Comparison of ENCODE assay signal across 8 cellular contexts in the genomic region with DNA sequence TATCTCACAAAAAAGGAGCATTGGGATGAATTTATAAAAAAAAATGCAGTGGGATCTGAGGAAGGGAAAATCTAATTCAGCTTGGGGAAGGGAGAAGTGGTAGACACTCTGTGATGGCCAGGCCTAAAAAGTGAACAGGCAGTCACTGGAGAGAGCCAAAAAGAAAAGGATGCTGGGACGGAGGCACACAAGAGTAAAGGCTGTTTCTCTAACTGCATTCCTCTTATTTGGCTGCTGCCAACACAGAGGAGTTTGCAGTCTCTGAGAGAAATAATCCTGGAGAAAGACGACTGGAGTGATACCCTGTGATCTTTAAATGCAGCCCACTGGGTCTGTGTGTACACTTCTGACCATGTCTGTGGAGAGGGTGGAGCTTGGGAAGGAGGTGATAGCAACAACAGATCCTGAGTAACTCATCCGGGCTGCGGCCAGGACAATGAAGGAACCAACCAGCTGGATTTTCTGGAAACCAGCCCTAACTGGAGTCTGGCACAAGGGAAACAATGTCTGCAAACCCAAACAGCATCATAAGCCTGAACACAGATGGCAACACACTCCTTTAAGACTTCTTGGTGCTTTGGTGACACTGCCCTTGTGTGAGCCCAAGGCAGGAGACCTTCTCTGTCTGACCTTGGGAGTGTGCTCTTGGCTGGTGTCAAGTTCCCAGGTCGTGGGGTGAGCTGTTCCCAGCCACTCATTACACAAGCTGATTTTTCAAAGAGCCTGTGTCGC. TPM values are rescaled to one million over a fixed set of nuclear protein-coding genes. Genes with fewer than 3 reads are reported as not detected.
DNase-seq lines count a peak whose midpoint lies in the region; TF ChIP-seq lines count a peak whose summit lies in the region.

No MANE protein-coding gene starts in this region.

- no peaks in the 10 kb centered on the region for H3K27me3 Mint-ChIP-seq in activated naive CD4-positive, alpha-beta T cell treated with anti-CD3 and anti-CD28 coated beads, Interleukin-2, amount 50 U/mL, for 24 hours
- no peaks in the 10 kb centered on the region for H3K27me3 Mint-ChIP-seq in activated naive CD4-positive, alpha-beta T cell treated with anti-CD3 and anti-CD28 coated beads for 36 hours (ENCODE audit: low read depth)

- intact Hi-C loops in activated naive CD4-positive, alpha-beta T cell treated with anti-CD3 and anti-CD28 coated beads for 36 hours (cut with micrococcal nuclease), result no loop called here
- intact Hi-C loops in uterus (cut with DNase I; ENCODE audit: low total_unique reads), result no loop called here

- no peak overlapping the region for H3K4me3 Mint-ChIP-seq in activated naive CD4-positive, alpha-beta T cell treated with anti-CD3 and anti-CD28 coated beads, Interleukin-2, amount 50 U/mL, for 24 hours
- H3K4me3 Mint-ChIP-seq in activated naive CD4-positive, alpha-beta T cell treated with anti-CD3 and anti-CD28 coated beads for 36 hours, result no peak overlapping the region

- TF ChIP-seq POLR2A in uterus (IDR thresholded peaks at IDR 0.05), result no peak

- CTCF ChIA-PET in activated naive CD4-positive, alpha-beta T cell treated with anti-CD3 and anti-CD28 coated beads for 36 hours (lab: Charles Lee), result interaction anchor here (0.6 kb wide), 3 partner anchors 23 to 309 kb away, joined by 3 read pairs; no protein-coding TSS in a partner anchor

- H3K27ac Mint-ChIP-seq in activated naive CD4-positive, alpha-beta T cell treated with anti-CD3 and anti-CD28 coated beads, Interleukin-2, amount 50 U/mL, for 24 hours, result peak overlapping the region; percentile 42
- H3K27ac Mint-ChIP-seq in activated naive CD4-positive, alpha-beta T cell treated with anti-CD3 and anti-CD28 coated beads for 36 hours, result no peak overlapping the region

- H3K36me3 Mint-ChIP-seq in activated naive CD4-positive, alpha-beta T cell treated with anti-CD3 and anti-CD28 coated beads, Interleukin-2, amount 50 U/mL, for 24 hours, result peaks cover 8% of the 10 kb centered on the region
- peaks cover 31% of the 10 kb centered on the region for H3K36me3 Mint-ChIP-seq in activated naive CD4-positive, alpha-beta T cell treated with anti-CD3 and anti-CD28 coated beads for 36 hours (ENCODE audit: low read depth)

- H3K4me3 ChIP-seq in duodenal mucosa (ENCODE audit: low read depth in 1 of 2, low read length in 2 of 2), result no peak overlapping the region
- H3K4me3 ChIP-seq in mucosa of rectum (ENCODE audit: low read length in 2 of 2), result no peak overlapping the region
- H3K4me3 ChIP-seq in uterus, result no peak overlapping the region

- peaks cover 9 to 18% of the 10 kb centered on the region in 2 donors for H3K36me3 ChIP-seq in duodenal mucosa (ENCODE audit: control insufficient read depth in 1 of 2, insufficient read depth in 2 of 2, low read length in 2 of 2)
- H3K36me3 ChIP-seq in mucosa of rectum (ENCODE audit: control insufficient read depth in 2 of 2, insufficient read depth in 2 of 2, low read length in 2 of 2), result peaks cover 18 to 24% of the 10 kb centered on the region in 2 donors
- no peaks in the 10 kb centered on the region for H3K36me3 ChIP-seq in uterus

- H3K9me3 ChIP-seq in duodenal mucosa (ENCODE audit: control insufficient read depth in 1 of 2, low read length in 2 of 2) (no peaks in the 10 kb centered on the region), mucosa of rectum (ENCODE audit: control insufficient read depth in 2 of 2, low read length in 2 of 2) (no peaks in the 10 kb centered on the region), uterus (no peaks in the 10 kb centered on the region)

- H3K27ac ChIP-seq in duodenal mucosa (ENCODE audit: low read depth, low read length), result peak overlapping the region; percentile 26
- peak overlapping the region; percentile 66 to 83 for H3K27ac ChIP-seq in mucosa of rectum (ENCODE audit: low read depth in 2 of 2, low read length in 2 of 2)
- peak overlapping the region; percentile 72 to 96 for H3K27ac ChIP-seq in uterus

- no peaks in the 10 kb centered on the region for H3K9me3 Mint-ChIP-seq in activated naive CD4-positive, alpha-beta T cell treated with anti-CD3 and anti-CD28 coated beads, Interleukin-2, amount 50 U/mL, for 24 hours
- no peaks in the 10 kb centered on the region for H3K9me3 Mint-ChIP-seq in activated naive CD4-positive, alpha-beta T cell treated with anti-CD3 and anti-CD28 coated beads for 36 hours

- H3K9ac ChIP-seq in duodenal mucosa (ENCODE audit: low read depth in 1 of 2, low read length in 2 of 2), result no peak overlapping the region
- H3K9ac ChIP-seq in mucosa of rectum (ENCODE audit: low read depth in 1 of 2, low read length in 2 of 2), result no peak overlapping the region

- peaks cover 47% of the 10 kb centered on the region for H3K4me1 Mint-ChIP-seq in activated naive CD4-positive, alpha-beta T cell treated with anti-CD3 and anti-CD28 coated beads, Interleukin-2, amount 50 U/mL, for 24 hours
- peaks cover 40% of the 10 kb centered on the region for H3K4me1 Mint-ChIP-seq in activated naive CD4-positive, alpha-beta T cell treated with anti-CD3 and anti-CD28 coated beads for 36 hours (ENCODE audit: low read depth)

- no peaks in the 10 kb centered on the region for H3K27me3 ChIP-seq in duodenal mucosa (ENCODE audit: control insufficient read depth in 1 of 2, insufficient read depth in 2 of 2, low read length in 2 of 2)
- H3K27me3 ChIP-seq in mucosa of rectum (ENCODE audit: control insufficient read depth in 2 of 2, insufficient read depth in 2 of 2, low read length in 2 of 2), result no peaks in the 10 kb centered on the region
- no peaks in the 10 kb centered on the region for H3K27me3 ChIP-seq in uterus

- peaks cover 59 to 63% of the 10 kb centered on the region in 2 donors for H3K4me1 ChIP-seq in duodenal mucosa (ENCODE audit: control insufficient read depth in 1 of 2, insufficient read depth in 2 of 2, low read length in 2 of 2)
- H3K4me1 ChIP-seq in mucosa of rectum (ENCODE audit: control insufficient read depth in 2 of 2, insufficient read depth in 2 of 2, low read length in 2 of 2), result peaks cover 29 to 32% of the 10 kb centered on the region in 2 donors
- peaks cover 43 to 48% of the 10 kb centered on the region in 2 donors for H3K4me1 ChIP-seq in uterus

- TF ChIP-seq CTCF in uterus (IDR thresholded peaks at IDR 0.05), result no peak

- DNase-seq in activated naive CD4-positive, alpha-beta T cell treated with anti-CD3 and anti-CD28 coated beads for 36 hours, result no peak
- DNase-seq in uterus (peak; percentile 64 to 68), COR-L47 (lab: John Stamatoyannopoulos, UW) (no peak), NK-92 (lab: John Stamatoyannopoulos, UW; ENCODE audit: unreplicated experiment) (no peak), NCI-H1048 (lab: John Stamatoyannopoulos, UW) (no peak)

RNA-seq across cellular contexts. Expression of a gene that starts 8.1 kb away (rescaled TPM):
- 10 to 100 TPM; 10.2 to 10.5 TPM for total RNA-seq in activated naive CD4-positive, alpha-beta T cell treated with anti-CD3 and anti-CD28 coated beads for 36 hours
- total RNA-seq in uterus, result 10 to 100 TPM; 16.5 to 74.4 (median 27.8) TPM

RNA-seq across cellular contexts. Expression of a gene that starts 39.7 kb away (rescaled TPM):
- not detected for total RNA-seq in activated naive CD4-positive, alpha-beta T cell treated with anti-CD3 and anti-CD28 coated beads for 36 hours
- total RNA-seq in uterus, result under 1 TPM in 2 of 4 donors, not detected in 2; 0.07 to 0.15 TPM

RNA-seq across cellular contexts. Expression of a gene that starts 44.3 kb away (rescaled TPM):
- total RNA-seq in activated naive CD4-positive, alpha-beta T cell treated with anti-CD3 and anti-CD28 coated beads for 36 hours, result under 1 TPM in 1 of 2 experiments, not detected in 1; 0.30 TPM
- 1 to 10 TPM in 1 of 4 donors, under 1 TPM in 2, not detected in 1; 0.48 to 8.7 (median 0.76) TPM for total RNA-seq in uterus

Comparison
In these comparisons a context has a peak if more than half of its experiments do, and no peak if none do; other contexts are left out.
1. DNase-seq: peak in uterus (2 of 2); none in activated naive CD4-positive, alpha-beta T cell treated with anti-CD3 and anti-CD28 coated beads for 36 hours (single experiment), COR-L47 (single experiment), NK-92 (single experiment) and NCI-H1048 (single experiment).
2. H3K27ac ChIP-seq: peak in every context shown above with its lines; median percentile 84 in uterus; 74 in mucosa of rectum; 26 in duodenal mucosa.